ENCODE assay signal across 26 cellular contexts in the genomic region with DNA sequence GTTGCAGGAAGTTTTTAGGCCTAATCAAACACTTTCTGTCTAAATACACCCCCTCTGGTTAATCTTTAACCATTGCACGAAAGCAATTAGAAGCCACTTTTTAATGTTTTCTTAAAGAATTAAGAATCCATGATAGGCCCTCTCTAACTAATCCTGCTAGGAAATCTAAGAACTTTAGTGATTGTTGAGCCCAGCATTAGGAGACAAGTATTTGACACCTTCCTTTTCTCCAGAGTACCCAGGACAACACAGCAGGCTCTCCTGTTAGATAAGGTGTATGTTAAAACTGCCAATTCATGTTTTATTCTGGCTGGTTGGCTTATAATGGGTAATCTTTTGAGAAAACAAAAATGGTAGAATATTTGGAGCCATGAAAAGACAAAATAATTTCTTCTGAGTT.
"Had no signal": no experiment of that assay in that cellular context is flagged by ENCODE, and none has a peak within 500 bp of the region (broad histone marks: within the 10 kb centered on the region; RNA-seq: fewer than 3 reads in every experiment).

No MANE protein-coding gene starts in this region.

- H3K36me3 ChIP-seq: colonic mucosa, esophagus squamous epithelium, gastrocnemius medialis, left lung, lower lobe of right lung had no signal

- H3K79me2 ChIP-seq: hepatocyte had no signal

- H3K27me3 ChIP-seq: colonic mucosa, esophagus squamous epithelium, gastrocnemius medialis, hepatocyte, left lung had no signal

- H3K4me1 ChIP-seq: colonic mucosa, esophagus squamous epithelium, gastrocnemius medialis, left lung, lower lobe of right lung had no signal

- ATAC-seq: effector memory CD8-positive, alpha-beta T cell; esophagus mucosa; gastrocnemius medialis; left cardiac atrium; left lung; left ventricle myocardium superior; lower lobe of right lung; naive thymus-derived CD4-positive, alpha-beta T cell had no signal

- H3K27ac ChIP-seq: colonic mucosa, epithelial cell of prostate, esophagus squamous epithelium, gastrocnemius medialis, hepatocyte, left lung, lower lobe of right lung had no signal

- H3K4me2 ChIP-seq: hepatocyte had no signal

- H3K4me3 ChIP-seq: colonic mucosa, esophagus squamous epithelium, gastrocnemius medialis, hepatocyte, left lung, lower lobe of right lung had no signal

- DNase-seq: colonic mucosa; cortex of kidney; effector CD8-positive, alpha-beta T cell; effector memory CD8-positive, alpha-beta T cell; endodermal cell; erythroblast; esophagus squamous epithelium; foreskin fibroblast; foreskin melanocyte; gastrocnemius medialis; glutamatergic neuron; head of caudate nucleus; hypothalamus; immature natural killer cell; islet precursor cell; kidney; left cardiac atrium; left lung; left ventricle myocardium superior; lower lobe of right lung; mesenchymal stem cell; midbrain; naive thymus-derived CD4-positive, alpha-beta T cell had no signal
